Comparison of ENCODE assay signal across 27 cellular contexts in the genomic region with DNA sequence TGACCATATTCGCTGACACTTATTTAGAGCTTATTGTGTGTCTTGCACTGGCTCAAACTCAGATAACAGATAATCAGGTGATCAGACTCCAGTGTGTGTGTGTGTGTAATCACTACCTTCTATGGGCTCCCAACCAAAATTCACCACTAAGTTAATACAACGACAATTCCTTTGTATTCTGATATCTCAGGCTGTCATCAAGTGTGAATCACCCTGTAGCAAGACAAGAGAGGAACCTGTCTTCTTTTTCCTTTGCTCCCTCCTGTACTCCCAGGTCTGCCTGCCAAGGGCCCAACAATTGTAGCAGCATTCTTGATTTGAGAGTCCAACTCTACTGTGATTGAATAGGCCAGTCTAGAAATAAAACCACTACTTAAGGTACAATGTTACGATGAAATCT. TPM values are rescaled to one million over a fixed set of nuclear protein-coding genes. Genes with fewer than 3 reads are reported as not detected.
"Had no signal": no experiment of that assay in that cellular context is flagged by ENCODE, and none has a peak within 500 bp of the region (broad histone marks: within the 10 kb centered on the region; RNA-seq: fewer than 3 reads in every experiment).

No MANE protein-coding gene starts in this region.

- H3K27ac ChIP-seq: brain microvascular endothelial cell had no signal

- H3K4me1 Mint-ChIP-seq: activated B cell treated with CpG ODN at 0.5 μM for 24 hours; activated CD4-positive, alpha-beta T cell treated with anti-CD3 and anti-CD28 coated beads, Interleukin-2, amount 10 ng/mL, durations not matched to agents 24 days and 14 days; activated CD8-positive, alpha-beta memory T cell treated with anti-CD3 and anti-CD28 coated beads, Interleukin-2, amount 10 ng/mL, durations not matched to agents 7 days and 5 days; IgD-negative memory B cell; T-helper 17 cell had no signal

- H3K36me3 ChIP-seq: brain microvascular endothelial cell had no signal

- H3K36me3 Mint-ChIP-seq: activated CD8-positive, alpha-beta memory T cell treated with anti-CD3 and anti-CD28 coated beads, Interleukin-2, amount 10 ng/mL, durations not matched to agents 7 days and 5 days; activated naive CD8-positive, alpha-beta T cell; IgD-negative memory B cell had no signal

- H3K27me3 ChIP-seq: brain microvascular endothelial cell had no signal

- H3K9me3 Mint-ChIP-seq: activated B cell treated with CpG ODN at 0.5 μM for 24 hours; activated CD4-positive, alpha-beta T cell treated with anti-CD3 and anti-CD28 coated beads, Interleukin-2, amount 10 ng/mL, durations not matched to agents 24 days and 14 days; activated naive CD4-positive, alpha-beta T cell treated with anti-CD3 and anti-CD28 coated beads for 36 hours; activated T-cell treated with anti-CD3 and anti-CD28 coated beads, Interleukin-2, amount 50 U/mL, for 4 hours had no signal

- ATAC-seq: activated CD8-positive, alpha-beta memory T cell treated with anti-CD3 and anti-CD28 coated beads, Interleukin-2, amount 10 ng/mL, durations not matched to agents 7 days and 5 days; activated T-cell treated with anti-CD3 and anti-CD28 coated beads, Interleukin-2, amount 50 U/mL, for 4 hours; T-helper 17 cell had no signal

- DNase-seq: activated B cell treated with CpG ODN at 0.5 μM for 24 hours; activated CD4-positive, alpha-beta T cell treated with anti-CD3 and anti-CD28 coated beads for 1 hour; activated CD4-positive, alpha-beta T cell treated with anti-CD3 and anti-CD28 coated beads, Interleukin-2, amount 10 ng/mL, durations not matched to agents 24 days and 14 days; activated CD4-positive, alpha-beta T cell treated with anti-CD3 and anti-CD28 coated beads, Interleukin-2, amount 50 U/mL, for 48 hours; activated CD8-positive, alpha-beta memory T cell treated with anti-CD3 and anti-CD28 coated beads, Interleukin-2, amount 10 ng/mL, durations not matched to agents 7 days and 5 days; activated effector memory CD4-positive, alpha-beta T cell treated with anti-CD3 and anti-CD28 coated beads, Interleukin-2, amount 50 U/mL, for 16 hours; activated naive CD4-positive, alpha-beta T cell treated with anti-CD3 and anti-CD28 coated beads for 36 hours; activated T-cell treated with anti-CD3 and anti-CD28 coated beads, Interleukin-2, amount 50 U/mL, for 4 hours; amygdala; brain microvascular endothelial cell; caudate nucleus; KG1; NCI-H1092; NCI-H1417 treated with DMSO at 0.1 percent for 48 hours; NCI-H1694; NCI-H2029; NCI-H2107; NCI-H2171 treated with DMSO at 0.1 percent for 48 hours; NCI-H345; NCI-H510A; NCI-H69; SHP77 treated with DMSO at 0.1 percent for 48 hours; T-helper 17 cell; T-helper 9 cell had no signal

- H3K27me3 Mint-ChIP-seq: activated naive CD8-positive, alpha-beta T cell; T-helper 17 cell had no signal

- H3K27ac Mint-ChIP-seq: activated B cell treated with CpG ODN at 0.5 μM for 24 hours; activated CD4-positive, alpha-beta T cell treated with anti-CD3 and anti-CD28 coated beads, Interleukin-2, amount 10 ng/mL, durations not matched to agents 24 days and 14 days; activated CD8-positive, alpha-beta memory T cell treated with anti-CD3 and anti-CD28 coated beads, Interleukin-2, amount 10 ng/mL, durations not matched to agents 7 days and 5 days; activated naive CD4-positive, alpha-beta T cell treated with anti-CD3 and anti-CD28 coated beads for 36 hours; activated naive CD8-positive, alpha-beta T cell; IgD-negative memory B cell; T-helper 17 cell had no signal

- H3K4me3 Mint-ChIP-seq: activated B cell treated with CpG ODN at 0.5 μM for 24 hours; activated CD4-positive, alpha-beta T cell treated with anti-CD3 and anti-CD28 coated beads, Interleukin-2, amount 10 ng/mL, durations not matched to agents 24 days and 14 days; activated CD8-positive, alpha-beta memory T cell treated with anti-CD3 and anti-CD28 coated beads, Interleukin-2, amount 10 ng/mL, durations not matched to agents 7 days and 5 days; activated naive CD4-positive, alpha-beta T cell treated with anti-CD3 and anti-CD28 coated beads for 36 hours; activated naive CD8-positive, alpha-beta T cell; activated T-cell treated with anti-CD3 and anti-CD28 coated beads, Interleukin-2, amount 50 U/mL, for 4 hours; IgD-negative memory B cell; T-helper 17 cell had no signal

RNA-seq across cellular contexts. Expression of gene ITGB6, which starts 25.8 kb away (rescaled TPM):
- total RNA-seq: activated B cell treated with CpG ODN at 0.5 μM for 24 hours; activated CD4-positive, alpha-beta T cell treated with anti-CD3 and anti-CD28 coated beads, Interleukin-2, amount 10 ng/mL, durations not matched to agents 24 days and 14 days; activated CD8-positive, alpha-beta memory T cell treated with anti-CD3 and anti-CD28 coated beads, Interleukin-2, amount 10 ng/mL, durations not matched to agents 7 days and 5 days; activated naive CD4-positive, alpha-beta T cell treated with anti-CD3 and anti-CD28 coated beads for 36 hours; activated T-cell treated with anti-CD3 and anti-CD28 coated beads, Interleukin-2, amount 50 U/mL, for 4 hours; SK-MEL-5; T-helper 17 cell had no signal
- polyA plus RNA-seq: IgD-negative memory B cell had no signal
